8 cellular contexts compared by ENCODE assay signal in genomic region chr14:102795060-102795925, GRCh38. TPM values are rescaled to one million over a fixed set of nuclear protein-coding genes. Genes with fewer than 3 reads are reported as not detected.
DNase-seq lines count a peak whose midpoint lies in the region; ATAC-seq and TF ChIP-seq lines count a peak whose summit lies in the region.

No MANE protein-coding gene starts in this region.

- H3K4me3 ChIP-seq in cardiac fibroblast (replicated peaks in 1 of 2; ENCODE audit: low read depth in 2 of 2, low read length in 2 of 2): peak overlapping the region in 1 of 2 donors; percentile 18
- no peak overlapping the region for H3K4me3 ChIP-seq in uterus

- no peaks in the 10 kb centered on the region for H3K4me1 ChIP-seq in uterus

- no peak overlapping the region for H3K27ac ChIP-seq in uterus

- H3K9me3 ChIP-seq in uterus: no peaks in the 10 kb centered on the region

- H3K27me3 ChIP-seq in uterus: no peaks in the 10 kb centered on the region

- intact Hi-C loops in uterus (cut with DNase I; ENCODE audit: low total_unique reads): no loop called here

- peak; percentile 40 for DNase-seq in Ammon's horn (ENCODE audit: low spot score)
- peak; percentile 40 to 76 for DNase-seq in NOMO-1 (lab: John Stamatoyannopoulos, UW; ENCODE audit: unreplicated experiment in 2 of 2)
- DNase-seq in cardiac fibroblast (ENCODE audit: low read depth in 2 of 2): peak; percentile 93 to 94
- peak; percentile 76 to 85 for DNase-seq in lung microvascular endothelial cell (ENCODE audit: low read depth in 2 of 2)
- DNase-seq in uterus: peak; percentile 21 to 29
- DNase-seq in superior temporal gyrus (ENCODE audit: extremely low spot score): no peak
- no peak for DNase-seq in globus pallidus (ENCODE audit: low spot score)

- no peak for TF ChIP-seq POLR2A in uterus (IDR thresholded peaks at IDR 0.05)

- ATAC-seq in GM21576 (IDR thresholded peaks at IDR 0.05; ENCODE audit: unreplicated experiment): peak; percentile 56

- peak; percentile 61 for TF ChIP-seq CTCF in cardiac fibroblast (IDR thresholded peaks at IDR 0.05; ENCODE audit: low read depth, low read length)
- no peak for TF ChIP-seq CTCF in uterus (IDR thresholded peaks at IDR 0.05)

- H3K36me3 ChIP-seq in uterus: no peaks in the 10 kb centered on the region

RNA-seq across cellular contexts. Expression of gene TRAF3, which starts 18.0 kb away (rescaled TPM):
- total RNA-seq in lung microvascular endothelial cell: 8.5 and 10.7 TPM in 2 replicates
- total RNA-seq in uterus: 10 to 100 TPM in 3 of 4 donors, 1 to 10 TPM in 1; 7.4 to 33.1 (median 22.1) TPM

Comparison
In these comparisons a context has a peak if more than half of its experiments do, and no peak if none do; other contexts are left out.
1. DNase-seq: peak in Ammon's horn (single experiment), NOMO-1 (2 of 2), cardiac fibroblast (2 of 2), lung microvascular endothelial cell (2 of 2) and uterus (2 of 2); none in superior temporal gyrus (single experiment) and globus pallidus (single experiment).